ENCODE assay signal across 17 cellular contexts in the genomic region with DNA sequence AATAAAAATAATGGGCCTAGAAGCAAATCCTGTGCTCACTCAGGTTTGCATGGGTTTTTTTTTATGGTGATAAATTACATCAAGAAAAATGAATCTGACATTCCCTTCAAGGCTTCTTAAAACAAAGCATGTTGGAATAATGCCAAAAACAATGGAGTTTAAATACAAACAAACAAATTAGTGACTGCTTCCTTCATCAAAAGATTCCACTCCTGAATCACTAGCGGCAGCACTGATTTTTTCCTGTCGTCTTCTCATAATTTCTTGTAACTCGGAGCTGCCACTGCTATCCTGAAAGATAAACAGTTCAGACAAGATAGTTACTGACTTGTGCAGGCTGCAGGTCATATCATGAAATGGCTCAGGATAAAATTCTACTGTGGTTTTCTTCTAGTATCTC.
"Had no signal": no experiment of that assay in that cellular context is flagged by ENCODE, and none has a peak within 500 bp of the region (broad histone marks: within the 10 kb centered on the region; RNA-seq: fewer than 3 reads in every experiment).

No MANE protein-coding gene starts in this region.

- DNase-seq: activated CD4-positive, alpha-beta T cell treated with anti-CD3 and anti-CD28 coated beads, Interleukin-2, amount 50 U/mL, for 4 hours; activated CD4-positive, CD25-positive, alpha-beta regulatory T cell treated with anti-CD3 and anti-CD28 coated beads, Interleukin-2, amount 50 U/mL, for 72 hours; activated naive CD4-positive, alpha-beta T cell treated with anti-CD3 and anti-CD28 coated beads for 36 hours; activated naive CD8-positive, alpha-beta T cell treated with anti-CD3 and anti-CD28 coated beads, Interleukin-2, amount 50 U/mL, for 24 hours; foreskin fibroblast; naive B cell; retina; thyroid gland had no signal

- H3K4me3 ChIP-seq: ascending aorta, lung, thyroid gland had no signal

- H3K27ac ChIP-seq: thyroid gland had no signal

- H3K9me3 ChIP-seq: ascending aorta, thyroid gland had no signal

- H3K27me3 Mint-ChIP-seq: activated T-helper 17 cell treated with anti-CD3 and anti-CD28 coated beads, Interleukin-2, amount 50 U/mL, for 72 hours had no signal

- H3K36me3 Mint-ChIP-seq: naive B cell; stimulated activated effector memory CD8-positive, alpha-beta T cell treated with anti-CD3 and anti-CD28 coated beads, Interleukin-12 subunit alpha, Interleukin-12 subunit beta, amount 100 ng/mL, for 72 hours had no signal

- H3K27ac Mint-ChIP-seq: activated naive CD4-positive, alpha-beta T cell treated with anti-CD3 and anti-CD28 coated beads for 36 hours; activated naive CD8-positive, alpha-beta T cell treated with anti-CD3 and anti-CD28 coated beads, Interleukin-2, amount 50 U/mL, for 24 hours; activated T-helper 17 cell treated with anti-CD3 and anti-CD28 coated beads, Interleukin-2, amount 50 U/mL, for 72 hours; naive B cell; stimulated activated effector memory CD8-positive, alpha-beta T cell treated with anti-CD3 and anti-CD28 coated beads, Interleukin-12 subunit alpha, Interleukin-12 subunit beta, amount 100 ng/mL, for 72 hours had no signal

- FAIRE-seq: bronchial epithelial cell, colon, endometrium, urothelium cell line had no signal

- H3K27me3 ChIP-seq: ascending aorta, thyroid gland had no signal

- H3K9me3 Mint-ChIP-seq: activated T-helper 17 cell treated with anti-CD3 and anti-CD28 coated beads, Interleukin-2, amount 50 U/mL, for 72 hours; stimulated activated effector memory CD8-positive, alpha-beta T cell treated with anti-CD3 and anti-CD28 coated beads, Interleukin-12 subunit alpha, Interleukin-12 subunit beta, amount 100 ng/mL, for 72 hours had no signal

- ATAC-seq: activated naive CD8-positive, alpha-beta T cell treated with anti-CD3 and anti-CD28 coated beads, Interleukin-2, amount 50 U/mL, for 24 hours; activated T-helper 17 cell treated with anti-CD3 and anti-CD28 coated beads, Interleukin-2, amount 50 U/mL, for 72 hours; esophagus mucosa; stimulated activated effector memory CD8-positive, alpha-beta T cell treated with anti-CD3 and anti-CD28 coated beads, Interleukin-12 subunit alpha, Interleukin-12 subunit beta, amount 100 ng/mL, for 72 hours had no signal

- H3K4me3 Mint-ChIP-seq: activated naive CD4-positive, alpha-beta T cell treated with anti-CD3 and anti-CD28 coated beads for 36 hours; activated naive CD8-positive, alpha-beta T cell treated with anti-CD3 and anti-CD28 coated beads, Interleukin-2, amount 50 U/mL, for 24 hours; activated T-helper 17 cell treated with anti-CD3 and anti-CD28 coated beads, Interleukin-2, amount 50 U/mL, for 72 hours; naive B cell; stimulated activated effector memory CD8-positive, alpha-beta T cell treated with anti-CD3 and anti-CD28 coated beads, Interleukin-12 subunit alpha, Interleukin-12 subunit beta, amount 100 ng/mL, for 72 hours had no signal

- H3K4me1 ChIP-seq: thyroid gland had no signal

- H3K4me1 Mint-ChIP-seq: activated naive CD8-positive, alpha-beta T cell treated with anti-CD3 and anti-CD28 coated beads, Interleukin-2, amount 50 U/mL, for 24 hours; activated T-helper 17 cell treated with anti-CD3 and anti-CD28 coated beads, Interleukin-2, amount 50 U/mL, for 72 hours; naive B cell; stimulated activated effector memory CD8-positive, alpha-beta T cell treated with anti-CD3 and anti-CD28 coated beads, Interleukin-12 subunit alpha, Interleukin-12 subunit beta, amount 100 ng/mL, for 72 hours had no signal
